18 cellular contexts compared by ENCODE assay signal in the genomic region with DNA sequence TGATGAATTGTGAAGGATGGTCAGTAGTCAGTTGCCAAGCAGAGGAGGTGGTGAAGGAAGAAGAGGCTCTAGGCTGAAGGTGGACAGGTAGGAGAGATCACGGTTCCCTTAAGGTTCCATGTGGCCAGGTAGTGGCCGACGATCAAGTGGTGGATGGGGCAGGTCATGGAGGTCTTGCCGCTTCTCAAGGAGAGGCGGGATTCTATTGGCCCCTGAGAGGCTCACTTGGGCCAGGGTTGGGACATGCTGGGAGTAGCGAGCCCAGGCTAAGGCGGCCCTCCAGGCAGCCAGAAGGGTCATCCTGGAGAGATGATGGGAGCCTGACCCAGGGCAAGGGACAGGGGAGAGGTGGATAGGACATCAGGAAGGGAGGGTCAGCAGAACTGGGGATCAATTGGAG. TPM values are rescaled to one million over a fixed set of nuclear protein-coding genes. Genes with fewer than 3 reads are reported as not detected.
DNase-seq lines count a peak whose midpoint lies in the region; ATAC-seq and TF ChIP-seq lines count a peak whose summit lies in the region.
"Had no signal": no experiment of that assay in that cellular context is flagged by ENCODE, and none has a peak within 500 bp of the region (broad histone marks: within the 10 kb centered on the region; RNA-seq: fewer than 3 reads in every experiment).

No MANE protein-coding gene starts in this region.

- no peaks in the 10 kb centered on the region for H3K27me3 Mint-ChIP-seq in activated naive CD4-positive, alpha-beta T cell treated with anti-CD3 and anti-CD28 coated beads, Interleukin-2, amount 50 U/mL, for 24 hours
- H3K27me3 Mint-ChIP-seq in activated naive CD4-positive, alpha-beta T cell treated with anti-CD3 and anti-CD28 coated beads, Interleukin-2, amount 10 ng/mL, durations not matched to agents 7 days and 5 days = peaks cover 48% of the 10 kb centered on the region
- H3K27me3 Mint-ChIP-seq in central memory CD8-positive, alpha-beta T cell = no peaks in the 10 kb centered on the region
- H3K27me3 Mint-ChIP-seq in type B pancreatic cell = peaks cover 34% of the 10 kb centered on the region

- intact Hi-C loops in posterior vena cava (cut with DNase I) = loop anchor here in 1 of 2 donors (5.0 kb wide), 1 partner anchor 254 kb away; no protein-coding TSS in a partner anchor

- ATAC-seq in central memory CD8-positive, alpha-beta T cell (replicated peaks; ENCODE audit: extremely low read depth, poor library complexity, severe bottlenecking) = no peak
- ATAC-seq in GM18505 (IDR thresholded peaks at IDR 0.05; ENCODE audit: unreplicated experiment) (no peak), GM21526 (IDR thresholded peaks at IDR 0.05; ENCODE audit: low FRiP score, unreplicated experiment) (no peak), GM18520 (IDR thresholded peaks at IDR 0.05; ENCODE audit: unreplicated experiment) (no peak)
- ATAC-seq: A549, K562 had no signal

- peaks cover 23% of the 10 kb centered on the region for H3K4me1 Mint-ChIP-seq in activated naive CD4-positive, alpha-beta T cell treated with anti-CD3 and anti-CD28 coated beads, Interleukin-2, amount 50 U/mL, for 24 hours
- peaks cover 27% of the 10 kb centered on the region for H3K4me1 Mint-ChIP-seq in activated naive CD4-positive, alpha-beta T cell treated with anti-CD3 and anti-CD28 coated beads, Interleukin-2, amount 10 ng/mL, durations not matched to agents 7 days and 5 days
- peaks cover 39% of the 10 kb centered on the region for H3K4me1 Mint-ChIP-seq in central memory CD8-positive, alpha-beta T cell
- H3K4me1 Mint-ChIP-seq in type B pancreatic cell (ENCODE audit: unreplicated experiment) = peaks cover 13% of the 10 kb centered on the region

- H3K27ac Mint-ChIP-seq in activated naive CD4-positive, alpha-beta T cell treated with anti-CD3 and anti-CD28 coated beads, Interleukin-2, amount 50 U/mL, for 24 hours = peak overlapping the region; percentile 60
- no peak overlapping the region for H3K27ac Mint-ChIP-seq in activated naive CD4-positive, alpha-beta T cell treated with anti-CD3 and anti-CD28 coated beads, Interleukin-2, amount 10 ng/mL, durations not matched to agents 7 days and 5 days
- H3K27ac Mint-ChIP-seq in central memory CD8-positive, alpha-beta T cell (ENCODE audit: low read depth) = peak overlapping the region; percentile 41
- H3K27ac Mint-ChIP-seq in type B pancreatic cell = no peak overlapping the region

- no peak for TF ChIP-seq POLR2A in GM18505 (IDR thresholded peaks at IDR 0.05; ENCODE audit: borderline replicate concordance, extremely low read depth, insufficient read depth, insufficient read length)

- no peak overlapping the region for H3K4me3 Mint-ChIP-seq in activated naive CD4-positive, alpha-beta T cell treated with anti-CD3 and anti-CD28 coated beads, Interleukin-2, amount 50 U/mL, for 24 hours
- H3K4me3 Mint-ChIP-seq in activated naive CD4-positive, alpha-beta T cell treated with anti-CD3 and anti-CD28 coated beads, Interleukin-2, amount 10 ng/mL, durations not matched to agents 7 days and 5 days = no peak overlapping the region
- no peak overlapping the region for H3K4me3 Mint-ChIP-seq in central memory CD8-positive, alpha-beta T cell
- no peak overlapping the region for H3K4me3 Mint-ChIP-seq in type B pancreatic cell
- H3K4me3 Mint-ChIP-seq: CD8-positive, alpha-beta memory T cell had no signal

- H3K36me3 Mint-ChIP-seq in activated naive CD4-positive, alpha-beta T cell treated with anti-CD3 and anti-CD28 coated beads, Interleukin-2, amount 50 U/mL, for 24 hours = no peaks in the 10 kb centered on the region
- no peaks in the 10 kb centered on the region for H3K36me3 Mint-ChIP-seq in activated naive CD4-positive, alpha-beta T cell treated with anti-CD3 and anti-CD28 coated beads, Interleukin-2, amount 10 ng/mL, durations not matched to agents 7 days and 5 days
- peaks cover 3% of the 10 kb centered on the region for H3K36me3 Mint-ChIP-seq in central memory CD8-positive, alpha-beta T cell (ENCODE audit: insufficient read depth)
- H3K36me3 Mint-ChIP-seq in type B pancreatic cell = no peaks in the 10 kb centered on the region
- H3K36me3 Mint-ChIP-seq: CD8-positive, alpha-beta memory T cell had no signal

- no peaks in the 10 kb centered on the region for H3K9me3 Mint-ChIP-seq in activated naive CD4-positive, alpha-beta T cell treated with anti-CD3 and anti-CD28 coated beads, Interleukin-2, amount 50 U/mL, for 24 hours
- no peaks in the 10 kb centered on the region for H3K9me3 Mint-ChIP-seq in activated naive CD4-positive, alpha-beta T cell treated with anti-CD3 and anti-CD28 coated beads, Interleukin-2, amount 10 ng/mL, durations not matched to agents 7 days and 5 days
- H3K9me3 Mint-ChIP-seq in central memory CD8-positive, alpha-beta T cell = no peaks in the 10 kb centered on the region
- no peaks in the 10 kb centered on the region for H3K9me3 Mint-ChIP-seq in type B pancreatic cell
- H3K9me3 Mint-ChIP-seq: CD8-positive, alpha-beta memory T cell had no signal

- no peak for TF ChIP-seq CTCF in type B pancreatic cell (conservative IDR thresholded peaks at IDR 0.05)

- CTCF ChIA-PET in activated naive CD4-positive, alpha-beta T cell treated with anti-CD3 and anti-CD28 coated beads, Interleukin-2, amount 10 ng/mL, durations not matched to agents 7 days and 5 days (lab: Charles Lee) = interaction anchor here (1.1 to 8.4 kb wide), 4 partner anchors 106 to 248 kb away, joined by 3 to 304 read pairs (median 94); no protein-coding TSS in a partner anchor

- DNase-seq in activated naive CD4-positive, alpha-beta T cell treated with anti-CD3 and anti-CD28 coated beads, Interleukin-2, amount 10 ng/mL, durations not matched to agents 7 days and 5 days = no peak
- DNase-seq in central memory CD8-positive, alpha-beta T cell (ENCODE audit: low spot score in 2 of 2) = no peak
- DNase-seq in posterior vena cava (ENCODE audit: low spot score) (peak; percentile 26), type B pancreatic cell (ENCODE audit: extremely low spot score, unreplicated experiment) (peak; percentile 57)
- DNase-seq: CD8-positive, alpha-beta memory T cell; NCI-H1105; NCI-H1694; NCI-H2081 treated with DMSO at 0.1 percent for 48 hours; NK-92 treated with Interleukin-12 subunit alpha and Interleukin-12 subunit beta, amount 100 ng/mL, for 24 hours had no signal

RNA-seq across cellular contexts. Expression of a gene that starts 20.9 kb away (rescaled TPM):
- total RNA-seq in posterior vena cava (not detected), type B pancreatic cell (ENCODE audit: low replicate concordance) (33.8 and 169 TPM in 2 replicates)
- total RNA-seq: CD8-positive, alpha-beta memory T cell; NCI-H460 had no signal

RNA-seq across cellular contexts. Expression of a gene that starts 30.8 kb away (rescaled TPM):
- not detected for total RNA-seq in posterior vena cava
- 0.17 TPM in 1 of 2 replicates, not detected in the other for total RNA-seq in type B pancreatic cell (ENCODE audit: low replicate concordance)
- total RNA-seq: H1, K562, NCI-H460, Peyer's patch had no signal

Comparison
In these comparisons a context has a peak if more than half of its experiments do, and no peak if none do; other contexts are left out.
1. H3K27ac Mint-ChIP-seq: peak in activated naive CD4-positive, alpha-beta T cell treated with anti-CD3 and anti-CD28 coated beads, Interleukin-2, amount 50 U/mL, for 24 hours (single experiment) and central memory CD8-positive, alpha-beta T cell (single experiment); none in activated naive CD4-positive, alpha-beta T cell treated with anti-CD3 and anti-CD28 coated beads, Interleukin-2, amount 10 ng/mL, durations not matched to agents 7 days and 5 days (single experiment) and type B pancreatic cell (single experiment).
2. DNase-seq: peak in posterior vena cava (single experiment) and type B pancreatic cell (single experiment); none in activated naive CD4-positive, alpha-beta T cell treated with anti-CD3 and anti-CD28 coated beads, Interleukin-2, amount 10 ng/mL, durations not matched to agents 7 days and 5 days (single experiment) and central memory CD8-positive, alpha-beta T cell (0 of 2).
3. RNA of a gene that starts 20.9 kb away (total RNA-seq): 33.8 to 169 TPM in type B pancreatic cell; not detected in posterior vena cava; every median in the first group is over 10 times any median in the second.